10 cellular contexts compared by ENCODE assay signal in the genomic region with DNA sequence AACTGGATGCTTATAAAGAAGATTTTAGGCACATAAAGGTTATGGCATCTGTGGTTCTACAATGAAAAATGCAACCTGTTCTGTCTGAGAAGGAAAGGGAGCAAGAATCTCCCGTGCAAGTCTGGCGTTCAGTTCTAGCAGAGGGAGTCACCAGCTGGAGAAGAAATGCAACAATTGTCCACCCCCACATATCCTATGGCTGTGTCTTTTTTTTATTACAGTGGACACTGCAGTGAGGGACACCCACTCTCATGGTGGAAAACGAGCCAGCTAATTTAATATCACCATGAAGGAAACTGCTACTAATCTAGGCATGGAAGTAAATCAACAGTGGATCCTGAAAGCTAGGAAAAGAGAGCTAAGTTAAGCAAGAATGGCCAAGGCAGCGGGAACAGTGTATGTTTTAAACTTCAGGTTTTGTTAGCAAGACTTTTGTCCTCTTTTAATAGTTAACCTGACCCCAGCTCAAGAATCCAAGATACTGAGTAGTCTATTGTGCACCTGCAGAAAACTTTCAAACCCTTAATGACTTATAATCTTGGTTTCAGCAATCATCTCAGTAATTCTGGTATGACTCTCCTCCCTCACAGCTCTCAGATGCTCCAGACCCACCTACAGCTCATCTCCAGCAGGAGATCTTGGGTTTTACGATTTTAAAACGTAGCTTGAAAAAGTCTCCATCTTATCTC.
DNase-seq lines count a peak whose midpoint lies in the region; ATAC-seq and TF ChIP-seq lines count a peak whose summit lies in the region.
"Had no signal": no experiment of that assay in that cellular context is flagged by ENCODE, and none has a peak within 500 bp of the region (broad histone marks: within the 10 kb centered on the region; RNA-seq: fewer than 3 reads in every experiment).

No MANE protein-coding gene starts in this region.

- H3K4me3 ChIP-seq in cardiac muscle cell = no peak overlapping the region
- no peak overlapping the region for H3K4me3 ChIP-seq in right atrium auricular region
- no peak overlapping the region for H3K4me3 ChIP-seq in right cardiac atrium (ENCODE audit: low read length)
- H3K4me3 ChIP-seq: A549 had no signal

- intact Hi-C loops in right cardiac atrium (cut with DNase I) = no loop called here

- 44% methylated on average over 6 of the region's 6 CpGs for WGBS in right cardiac atrium

- no peak for DNase-seq in cardiac muscle cell (ENCODE audit: low read depth in 1 of 2, low spot score in 1 of 2)
- DNase-seq in right atrium auricular region (ENCODE audit: low spot score) = no peak
- DNase-seq in ecto neural progenitor cell (ENCODE audit: low spot score) = no peak
- no peak for DNase-seq in right cardiac atrium
- no peak for DNase-seq in activated CD4-positive, CD25-positive, alpha-beta regulatory T cell treated with anti-CD3 and anti-CD28 coated beads, Interleukin-2, amount 50 U/mL, for 72 hours
- no peak for DNase-seq in NCI-H82 (lab: John Stamatoyannopoulos, UW)
- DNase-seq: activated CD4-positive, alpha-beta T cell treated with anti-CD3 and anti-CD28 coated beads, Interleukin-2, amount 10 ng/mL, durations not matched to agents 7 days and 5 days had no signal

- H3K4me1 ChIP-seq in cardiac muscle cell (ENCODE audit: low read depth) (peaks cover 14% of the 10 kb centered on the region), right atrium auricular region (no peaks in the 10 kb centered on the region), right cardiac atrium (ENCODE audit: control insufficient read depth, insufficient read depth, low read length) (no peaks in the 10 kb centered on the region)
- H3K4me1 ChIP-seq: A549 had no signal

- H3K27me3 ChIP-seq in cardiac muscle cell (no peaks in the 10 kb centered on the region), right atrium auricular region (no peaks in the 10 kb centered on the region), right cardiac atrium (ENCODE audit: control insufficient read depth, insufficient read depth) (no peaks in the 10 kb centered on the region)

- H3K36me3 ChIP-seq in cardiac muscle cell = no peaks in the 10 kb centered on the region
- no peaks in the 10 kb centered on the region for H3K36me3 ChIP-seq in right atrium auricular region

- no peak for TF ChIP-seq CTCF in cardiac muscle cell (IDR thresholded peaks at IDR 0.05; ENCODE audit: low read depth, low read length)
- no peak for TF ChIP-seq CTCF in right atrium auricular region (IDR thresholded peaks at IDR 0.05)

- peak overlapping the region; percentile 64 for H3K27ac ChIP-seq in cardiac muscle cell
- no peak overlapping the region for H3K27ac ChIP-seq in right atrium auricular region
- no peak overlapping the region for H3K27ac ChIP-seq in right cardiac atrium (ENCODE audit: low read length)
- H3K27ac ChIP-seq: A549 had no signal

- peak; percentile 93 for ATAC-seq in HG02840 (IDR thresholded peaks at IDR 0.05; ENCODE audit: low FRiP score, unreplicated experiment)
- peak; percentile 85 for ATAC-seq in HG03558 (IDR thresholded peaks at IDR 0.05; ENCODE audit: extremely low read depth, unreplicated experiment)
- no peak for ATAC-seq in right cardiac atrium
- ATAC-seq: A549 had no signal

- H3K9me3 ChIP-seq in cardiac muscle cell (ENCODE audit: low read depth) (no peaks in the 10 kb centered on the region), right atrium auricular region (no peaks in the 10 kb centered on the region), right cardiac atrium (ENCODE audit: control insufficient read depth, low read length) (no peaks in the 10 kb centered on the region)
- H3K9me3 ChIP-seq: A549 had no signal

Comparison
In these comparisons a context has a peak if more than half of its experiments do, and no peak if none do; other contexts are left out.
1. ATAC-seq: peak in HG02840 (single experiment) and HG03558 (single experiment); none in right cardiac atrium (0 of 2).